In genomic region chr19:53775524-53775923, GRCh38 we compare ENCODE assay signal across 1 cellular context.
TF ChIP-seq lines count a peak whose summit lies in the region.

No MANE protein-coding gene starts in this region.

TF ChIP-seq in HepG2, 621 proteins besides CTCF, POLR2A, EP300 and RAD21 (continued from another document):
- no peak for TF ChIP-seq ATF2 (CRISPR knock-in tag; IDR thresholded peaks at IDR 0.05)
- TF ChIP-seq NR2F6 (IDR thresholded peaks at IDR 0.05) = peak; percentile 82
- peak; percentile 74 for TF ChIP-seq NR2F6 (CRISPR knock-in tag; IDR thresholded peaks at IDR 0.05)
- TF ChIP-seq ZNF747 (CRISPR knock-in tag; IDR thresholded peaks at IDR 0.05; ENCODE audit: borderline replicate concordance) = no peak
- TF ChIP-seq ZNF781 (CRISPR knock-in tag; IDR thresholded peaks at IDR 0.05; ENCODE audit: borderline replicate concordance, not compliant biosample characterization) = no peak
- peak; percentile 78 for TF ChIP-seq FOXA3 (CRISPR knock-in tag; IDR thresholded peaks at IDR 0.05)
- no peak for TF ChIP-seq FOXP1 (IDR thresholded peaks at IDR 0.05)
- no peak for TF ChIP-seq FOXP1 (CRISPR knock-in tag; IDR thresholded peaks at IDR 0.05)
- TF ChIP-seq ARID3A (IDR thresholded peaks at IDR 0.05; ENCODE audit: low read depth, low read length) = peak; percentile 62; the same call in 1 of the 2 replicates
- TF ChIP-seq KLF11 (CRISPR knock-in tag; IDR thresholded peaks at IDR 0.05) = no peak
- TF ChIP-seq ZFY (CRISPR knock-in tag; IDR thresholded peaks at IDR 0.05) = peak; percentile 62
- TF ChIP-seq FOXO1 (CRISPR knock-in tag; IDR thresholded peaks at IDR 0.05) = peak; percentile 11; the same call in 1 of the 2 replicates
- TF ChIP-seq TCF7 (IDR thresholded peaks at IDR 0.05; ENCODE audit: low read depth) = peak; percentile 57; the same call in 1 of the 2 replicates
- no peak for TF ChIP-seq GFI1 (CRISPR knock-in tag; IDR thresholded peaks at IDR 0.05; ENCODE audit: borderline replicate concordance)
- TF ChIP-seq ZNF510 (CRISPR knock-in tag; IDR thresholded peaks at IDR 0.05; ENCODE audit: low read depth) = no peak
- TF ChIP-seq HDAC2 (CRISPR knock-in tag; IDR thresholded peaks at IDR 0.05) = peak; percentile 45; the same call in 1 of the 2 replicates
- TF ChIP-seq RXRB (CRISPR knock-in tag; IDR thresholded peaks at IDR 0.05; ENCODE audit: borderline replicate concordance) = 0 out of 2 replicates have a peak, but pooled peaks have one; percentile 42
- TF ChIP-seq PAXIP1 (CRISPR knock-in tag; conservative IDR thresholded peaks at IDR 0.05) = 0 out of 2 replicates have a peak, but pooled peaks have one; percentile 28
- peak; percentile 83 for TF ChIP-seq TFAP4 (IDR thresholded peaks at IDR 0.05; ENCODE audit: borderline replicate concordance, low read depth)
- TF ChIP-seq ZNF343 (CRISPR knock-in tag; IDR thresholded peaks at IDR 0.05) = no peak
- TF ChIP-seq SMYD3 (CRISPR knock-in tag; IDR thresholded peaks at IDR 0.05) = no peak
- TF ChIP-seq RARA (CRISPR knock-in tag; IDR thresholded peaks at IDR 0.05) = peak; percentile 49; the same call in 1 of the 2 replicates
- no peak for TF ChIP-seq ATAD3A (CRISPR knock-in tag; IDR thresholded peaks at IDR 0.05)
- TF ChIP-seq POGK (CRISPR knock-in tag; conservative IDR thresholded peaks at IDR 0.05) = no peak
- TF ChIP-seq XRCC5 (optimal IDR thresholded peaks at IDR 0.05; ENCODE audit: low read length) = no peak
- no peak for TF ChIP-seq ZNF619 (CRISPR knock-in tag; IDR thresholded peaks at IDR 0.05)
- no peak for TF ChIP-seq SOX13 (IDR thresholded peaks at IDR 0.05)
- TF ChIP-seq SOX13 (CRISPR knock-in tag; conservative IDR thresholded peaks at IDR 0.05 in 1 of 2, IDR thresholded peaks at IDR 0.05 in 1 of 2) = peak in 1 of 2 experiments; percentile 25; a peak in 1 of 4 replicates
- TF ChIP-seq TBX3 (IDR thresholded peaks at IDR 0.05; ENCODE audit: borderline replicate concordance) = peak; percentile 29; the same call in 1 of the 2 replicates
- TF ChIP-seq FOXA1 (IDR thresholded peaks at IDR 0.05) = peak; percentile 28; the same call in 1 of the 2 replicates
- peak; percentile 87 for TF ChIP-seq FOXA1 (CRISPR knock-in tag; IDR thresholded peaks at IDR 0.05)
- no peak for TF ChIP-seq TOE1 (CRISPR knock-in tag; IDR thresholded peaks at IDR 0.05)
- TF ChIP-seq HMG20A (CRISPR knock-in tag; IDR thresholded peaks at IDR 0.05; ENCODE audit: borderline replicate concordance) = peak; percentile 21; the same call in 1 of the 2 replicates
- TF ChIP-seq BCL6 (CRISPR knock-in tag; IDR thresholded peaks at IDR 0.05) = peak; percentile 34; the same call in 1 of the 2 replicates
- TF ChIP-seq ZNF83 (CRISPR knock-in tag; IDR thresholded peaks at IDR 0.05; ENCODE audit: borderline replicate concordance) = no peak
- peak; percentile 67 for TF ChIP-seq ZFX (CRISPR knock-in tag; IDR thresholded peaks at IDR 0.05; ENCODE audit: low read depth)
- peak; percentile 80; the same call in 1 of the 2 replicates for TF ChIP-seq NR2F2 (IDR thresholded peaks at IDR 0.05; ENCODE audit: borderline replicate concordance, low read depth)
- TF ChIP-seq HHEX (CRISPR knock-in tag; IDR thresholded peaks at IDR 0.05) = peak; percentile 66; the same call in 1 of the 2 replicates
- no peak for TF ChIP-seq ZNF484 (CRISPR knock-in tag; IDR thresholded peaks at IDR 0.05; ENCODE audit: borderline replicate concordance, low read depth)
- no peak for TF ChIP-seq TGIF2 (CRISPR knock-in tag; IDR thresholded peaks at IDR 0.05)
- TF ChIP-seq ZNF710 (CRISPR knock-in tag; IDR thresholded peaks at IDR 0.05; ENCODE audit: borderline replicate concordance) = no peak
- TF ChIP-seq NFYB (CRISPR knock-in tag; IDR thresholded peaks at IDR 0.05) = no peak
- TF ChIP-seq ZNF292 (CRISPR knock-in tag; IDR thresholded peaks at IDR 0.05; ENCODE audit: borderline replicate concordance, low read depth) = no peak
- no peak for TF ChIP-seq PTBP1 (IDR thresholded peaks at IDR 0.05; ENCODE audit: low read depth, low read length, poor library complexity, severe bottlenecking)
